Comparison of ENCODE assay signal across 14 cellular contexts in genomic region chr1:113031060-113031933, GRCh38. TPM values are rescaled to one million over a fixed set of nuclear protein-coding genes. Genes with fewer than 3 reads are reported as not detected.
DNase-seq lines count a peak whose midpoint lies in the region; ATAC-seq, FAIRE-seq and TF ChIP-seq lines count a peak whose summit lies in the region.
"Had no signal": no experiment of that assay in that cellular context is flagged by ENCODE, and none has a peak within 500 bp of the region (broad histone marks: within the 10 kb centered on the region; RNA-seq: fewer than 3 reads in every experiment).

No MANE protein-coding gene starts in this region.

- no peak overlapping the region for H3K4me3 Mint-ChIP-seq in activated CD8-positive, alpha-beta memory T cell treated with anti-CD3 and anti-CD28 coated beads, Interleukin-2, amount 10 ng/mL, durations not matched to agents 7 days and 5 days

- dilution Hi-C loops in endothelial cell of umbilical vein (cut with MboI; ENCODE audit: extremely low pct_ligation_motif_present, low sequenced_read_pairs) = no loop called here

- H4K20me1 ChIP-seq in endothelial cell of umbilical vein (replicated peaks; ENCODE audit: control insufficient read depth, extremely low read depth, insufficient read depth, low read length) = no peaks in the 10 kb centered on the region

- H3K27ac Mint-ChIP-seq in activated CD8-positive, alpha-beta memory T cell treated with anti-CD3 and anti-CD28 coated beads, Interleukin-2, amount 10 ng/mL, durations not matched to agents 7 days and 5 days = no peak overlapping the region

- intact Hi-C loops in endothelial cell of umbilical vein (cut with micrococcal nuclease) = loop anchor here (1.0 kb wide), 1 partner anchor 11 kb away; no protein-coding TSS in a partner anchor

- H3K9ac ChIP-seq in endothelial cell of umbilical vein (replicated peaks; ENCODE audit: extremely low read depth, insufficient read depth, low read length) = no peak overlapping the region

- H3K79me2 ChIP-seq in endothelial cell of umbilical vein (ENCODE audit: control insufficient read depth, insufficient read depth, low read length) = no peaks in the 10 kb centered on the region

- TF ChIP-seq POLR2A in endothelial cell of umbilical vein (IDR thresholded peaks at IDR 0.05; ENCODE audit: low read depth, low read length) = no peak

- H3K36me3 Mint-ChIP-seq in activated CD8-positive, alpha-beta memory T cell treated with anti-CD3 and anti-CD28 coated beads, Interleukin-2, amount 10 ng/mL, durations not matched to agents 7 days and 5 days = no peaks in the 10 kb centered on the region

- peaks cover 9% of the 10 kb centered on the region for H3K4me1 Mint-ChIP-seq in activated CD8-positive, alpha-beta memory T cell treated with anti-CD3 and anti-CD28 coated beads, Interleukin-2, amount 10 ng/mL, durations not matched to agents 7 days and 5 days

- DNase-seq in endothelial cell of umbilical vein (ENCODE audit: low read depth, low spot score) (peak; percentile 78), SW480 (ENCODE audit: low spot score) (no peak), right atrium auricular region (ENCODE audit: low spot score) (no peak), EL (no peak)
- no peak for DNase-seq in activated CD8-positive, alpha-beta memory T cell treated with anti-CD3 and anti-CD28 coated beads, Interleukin-2, amount 10 ng/mL, durations not matched to agents 7 days and 5 days
- DNase-seq: activated CD4-positive, CD25-positive, alpha-beta regulatory T cell; activated T-cell treated with anti-CD3 and anti-CD28 coated beads for 4 hours; amniotic stem cell; colonic mucosa; ovary; stimulated activated CD4-positive, alpha-beta T cell treated with anti-CD3 and anti-CD28 coated beads, Interleukin-15, amount 100 ng/mL, for 24 hours had no signal

- peak overlapping the region; percentile 6 for H3K27ac ChIP-seq in endothelial cell of umbilical vein (ENCODE audit: insufficient read depth, low read depth, low read length)
- H3K27ac ChIP-seq in right atrium auricular region = no peak overlapping the region
- H3K27ac ChIP-seq: colonic mucosa, ovary had no signal

- no peaks in the 10 kb centered on the region for H3K9me1 ChIP-seq in endothelial cell of umbilical vein (replicated peaks; ENCODE audit: control insufficient read depth, extremely low read depth, insufficient read depth, low read length)

- TF ChIP-seq CTCF in endothelial cell of umbilical vein (IDR thresholded peaks at IDR 0.05; ENCODE audit: extremely low read depth in 1 of 2, insufficient read depth in 1 of 2, low read depth in 1 of 2, low read length in 2 of 2) (no peak), right atrium auricular region (IDR thresholded peaks at IDR 0.05) (no peak)

- FAIRE-seq in endothelial cell of umbilical vein (lab: Jason Lieb, UNC) = peak; percentile 70

- H3K36me3 ChIP-seq in endothelial cell of umbilical vein (ENCODE audit: control insufficient read depth in 2 of 2, extremely low read depth in 1 of 2, insufficient read depth in 2 of 2, low read length in 2 of 2) (no peaks in the 10 kb centered on the region), right atrium auricular region (no peaks in the 10 kb centered on the region)
- H3K36me3 ChIP-seq: colonic mucosa, ovary had no signal

- H3K4me1 ChIP-seq in endothelial cell of umbilical vein (ENCODE audit: control insufficient read depth, extremely low read depth, insufficient read depth, low read length) = peaks cover 10% of the 10 kb centered on the region
- H3K4me1 ChIP-seq in right atrium auricular region = no peaks in the 10 kb centered on the region
- H3K4me1 ChIP-seq: colonic mucosa had no signal

- H3K9me3 ChIP-seq in endothelial cell of umbilical vein (replicated peaks; ENCODE audit: control insufficient read depth, insufficient read depth, low read length) (no peaks in the 10 kb centered on the region), right atrium auricular region (no peaks in the 10 kb centered on the region)
- H3K9me3 ChIP-seq: colonic mucosa, ovary had no signal

- ATAC-seq in GM18502 (IDR thresholded peaks at IDR 0.05; ENCODE audit: poor library complexity, unreplicated experiment) (peak; percentile 63), GM21390 (IDR thresholded peaks at IDR 0.05; ENCODE audit: unreplicated experiment) (peak; percentile 71), HG03095 (IDR thresholded peaks at IDR 0.05; ENCODE audit: unreplicated experiment) (peak; percentile 82)
- ATAC-seq in activated CD8-positive, alpha-beta memory T cell treated with anti-CD3 and anti-CD28 coated beads, Interleukin-2, amount 10 ng/mL, durations not matched to agents 7 days and 5 days = no peak

- BruUV-seq in endothelial cell of umbilical vein (replicated peaks; lab: Mats Ljungman, UMichigan) = no TSS peak

- H3K4me2 ChIP-seq in endothelial cell of umbilical vein (ENCODE audit: insufficient read depth, low read length) = peak overlapping the region; percentile 41

- CTCF ChIA-PET in endothelial cell of umbilical vein (lab: Charles Lee) = interaction anchor here (0.6 to 2.0 kb wide), 6 partner anchors 9 to 41 kb away, joined by 4 to 6 read pairs (median 4); partner anchors contain the start of gene LRIG2
- CTCF ChIA-PET in activated CD8-positive, alpha-beta memory T cell treated with anti-CD3 and anti-CD28 coated beads, Interleukin-2, amount 10 ng/mL, durations not matched to agents 7 days and 5 days (lab: Charles Lee) = no interaction called here

- H3K9me3 Mint-ChIP-seq in activated CD8-positive, alpha-beta memory T cell treated with anti-CD3 and anti-CD28 coated beads, Interleukin-2, amount 10 ng/mL, durations not matched to agents 7 days and 5 days (ENCODE audit: low read depth) = no peaks in the 10 kb centered on the region

- POLR2A ChIA-PET in endothelial cell of umbilical vein (lab: Charles Lee) = no interaction called here

- no peak overlapping the region for H3K4me3 ChIP-seq in endothelial cell of umbilical vein (replicated peaks in 1 of 3; ENCODE audit: insufficient read depth in 1 of 3, low read depth in 1 of 3, low read length in 3 of 3)
- H3K4me3 ChIP-seq in right atrium auricular region = no peak overlapping the region
- H3K4me3 ChIP-seq: colonic mucosa, ovary had no signal

- no peaks in the 10 kb centered on the region for H3K27me3 Mint-ChIP-seq in activated CD8-positive, alpha-beta memory T cell treated with anti-CD3 and anti-CD28 coated beads, Interleukin-2, amount 10 ng/mL, durations not matched to agents 7 days and 5 days

- no peaks in the 10 kb centered on the region for H3K27me3 ChIP-seq in endothelial cell of umbilical vein (ENCODE audit: control insufficient read depth in 2 of 2, insufficient read depth in 2 of 2, low read length in 2 of 2)
- no peaks in the 10 kb centered on the region for H3K27me3 ChIP-seq in right atrium auricular region
- H3K27me3 ChIP-seq: colonic mucosa, ovary had no signal

- peak overlapping the region; percentile 49 for H2AFZ ChIP-seq in endothelial cell of umbilical vein (ENCODE audit: low read depth, low read length)

TF ChIP-seq in endothelial cell of umbilical vein, 7 proteins besides CTCF, POLR2A, EP300 and RAD21:
- TF ChIP-seq EZH2 (IDR thresholded peaks at IDR 0.05; ENCODE audit: borderline replicate concordance, low read depth, low read length, severe bottlenecking) = no peak
- TF ChIP-seq MAX (IDR thresholded peaks at IDR 0.05; ENCODE audit: insufficient read depth, insufficient read length) = no peak
- no peak for TF ChIP-seq POLR2AphosphoS5 (IDR thresholded peaks at IDR 0.05; ENCODE audit: insufficient read depth, low read depth, low read length)
- no peak for TF ChIP-seq JUN (IDR thresholded peaks at IDR 0.05; ENCODE audit: borderline replicate concordance, insufficient read depth, insufficient read length, low read depth)
- no peak for TF ChIP-seq GATA2 (IDR thresholded peaks at IDR 0.05; ENCODE audit: insufficient read depth, insufficient read length, low read depth, low read length)
- TF ChIP-seq MYC (IDR thresholded peaks at IDR 0.05; ENCODE audit: low read depth, low read length) = no peak
- no peak for TF ChIP-seq FOS (IDR thresholded peaks at IDR 0.05; ENCODE audit: borderline replicate concordance, insufficient read depth, low read length)

RNA-seq across cellular contexts. Expression of gene LRIG2, which starts 41.7 kb away (rescaled TPM):
- 14.4 and 20.1 TPM in 2 replicates for total RNA-seq in endothelial cell of umbilical vein
- polyA plus RNA-seq in endothelial cell of umbilical vein = 8.1 and 8.4 TPM in 2 replicates
- polyA plus RNA-seq in endothelial cell of umbilical vein (2011; cell fraction: cytosol; rRNA removed) = 5.3 and 5.5 TPM in 2 replicates
- 31.5 and 33.6 TPM in 2 replicates for polyA plus RNA-seq in endothelial cell of umbilical vein (2011; cell fraction: nucleus; rRNA removed)
- polyA plus RNA-seq in endothelial cell of umbilical vein (2012) = 4.1 and 4.8 TPM in 2 replicates
- 38.7 and 43.2 TPM in 2 replicates for polyA minus RNA-seq in endothelial cell of umbilical vein
- 11.5 TPM for polyA minus RNA-seq in endothelial cell of umbilical vein (2011; cell fraction: cytosol; rRNA and poly(A)+ RNA removed)
- 30.3 and 50.1 TPM in 2 replicates for polyA minus RNA-seq in endothelial cell of umbilical vein (2011; cell fraction: nucleus; rRNA and poly(A)+ RNA removed)
- total RNA-seq in activated CD8-positive, alpha-beta memory T cell treated with anti-CD3 and anti-CD28 coated beads, Interleukin-2, amount 10 ng/mL, durations not matched to agents 7 days and 5 days = 10 to 100 TPM; 10.2 to 13.6 TPM
- total RNA-seq in right atrium auricular region = 10 to 100 TPM in 1 of 2 donors, 1 to 10 TPM in 1; 7.1 to 10.4 TPM
